Comparison of ENCODE assay signal across 11 cellular contexts in genomic region chr9:129319076-129319937, GRCh38.
DNase-seq lines count a peak whose midpoint lies in the region; ATAC-seq and TF ChIP-seq lines count a peak whose summit lies in the region.
"Had no signal": no experiment of that assay in that cellular context is flagged by ENCODE, and none has a peak within 500 bp of the region (broad histone marks: within the 10 kb centered on the region; RNA-seq: fewer than 3 reads in every experiment).

No MANE protein-coding gene starts in this region.

- H3K27me3 ChIP-seq in GM23248 (replicated peaks; ENCODE audit: insufficient read depth) (no peaks in the 10 kb centered on the region), right lobe of liver (no peaks in the 10 kb centered on the region), spleen (replicated peaks in 1 of 7) (peaks cover 0 to 23% (median 0%) of the 10 kb centered on the region in 7 donors)

- H3K27me3 Mint-ChIP-seq in activated CD4-positive, alpha-beta memory T cell treated with anti-CD3 and anti-CD28 coated beads, Interleukin-2, amount 10 ng/mL, durations not matched to agents 7 days and 5 days: peaks cover 3% of the 10 kb centered on the region
- H3K27me3 Mint-ChIP-seq: activated naive CD4-positive, alpha-beta T cell treated with anti-CD3 and anti-CD28 coated beads, Interleukin-2, amount 50 U/mL, for 24 hours had no signal

- peaks cover 42% of the 10 kb centered on the region for H3K4me1 ChIP-seq in GM23248 (ENCODE audit: insufficient read depth)
- H3K4me1 ChIP-seq in right lobe of liver: peaks cover 4 to 67% (median 26%) of the 10 kb centered on the region in 4 donors
- H3K4me1 ChIP-seq in spleen: peaks cover 14 to 77% (median 39%) of the 10 kb centered on the region in 6 donors

- H4K20me1 ChIP-seq in GM23248 (ENCODE audit: insufficient read depth): no peaks in the 10 kb centered on the region

- DNase-seq in GM23248 (no peak), right lobe of liver (peak in 2 of 3 donors; percentile 51 to 52), spleen (peak; percentile 67), SKM-1 (lab: John Stamatoyannopoulos, UW; ENCODE audit: unreplicated experiment) (no peak)
- peak; percentile 14 for DNase-seq in activated CD4-positive, alpha-beta memory T cell treated with anti-CD3 and anti-CD28 coated beads, Interleukin-2, amount 10 ng/mL, durations not matched to agents 7 days and 5 days
- no peak for DNase-seq in stimulated activated CD4-positive, alpha-beta T cell treated with anti-CD3 and anti-CD28 coated beads, Interleukin-4, amount 100 ng/mL, for 1 hour
- DNase-seq: immature natural killer cell, OCI-M1 had no signal

- H3K9ac ChIP-seq in GM23248: no peak overlapping the region

- H3K4me3 Mint-ChIP-seq in activated CD4-positive, alpha-beta memory T cell treated with anti-CD3 and anti-CD28 coated beads, Interleukin-2, amount 10 ng/mL, durations not matched to agents 7 days and 5 days: no peak overlapping the region
- H3K4me3 Mint-ChIP-seq: activated naive CD4-positive, alpha-beta T cell treated with anti-CD3 and anti-CD28 coated beads, Interleukin-2, amount 50 U/mL, for 24 hours had no signal

- TF ChIP-seq POLR2A in right lobe of liver (IDR thresholded peaks at IDR 0.05): no peak
- TF ChIP-seq POLR2A in spleen (IDR thresholded peaks at IDR 0.05): no peak
- no peak for TF ChIP-seq POLR2A in GM18505 (IDR thresholded peaks at IDR 0.05; ENCODE audit: borderline replicate concordance, extremely low read depth, insufficient read depth, insufficient read length)

- intact Hi-C loops in right lobe of liver (cut with DNase I) (loop anchor here in 1 of 2 donors (5.0 kb wide), 1 partner anchor 142 kb away; the partner anchor contains the start of gene IER5L), spleen (cut with DNase I; ENCODE audit: low total_unique reads) (no loop called here)

- H3K27ac Mint-ChIP-seq in activated CD4-positive, alpha-beta memory T cell treated with anti-CD3 and anti-CD28 coated beads, Interleukin-2, amount 10 ng/mL, durations not matched to agents 7 days and 5 days: no peak overlapping the region
- H3K27ac Mint-ChIP-seq: activated naive CD4-positive, alpha-beta T cell treated with anti-CD3 and anti-CD28 coated beads, Interleukin-2, amount 50 U/mL, for 24 hours; immature natural killer cell had no signal

- H2AFZ ChIP-seq in GM23248: no peak overlapping the region; the same call in 1 of the 2 replicates

- POLR2A ChIA-PET in activated CD4-positive, alpha-beta memory T cell treated with anti-CD3 and anti-CD28 coated beads, Interleukin-2, amount 10 ng/mL, durations not matched to agents 7 days and 5 days (lab: Charles Lee): no interaction called here

- H3K9me2 ChIP-seq in GM23248 (ENCODE audit: insufficient read depth): no peaks in the 10 kb centered on the region

- CTCF ChIA-PET in activated CD4-positive, alpha-beta memory T cell treated with anti-CD3 and anti-CD28 coated beads, Interleukin-2, amount 10 ng/mL, durations not matched to agents 7 days and 5 days (lab: Charles Lee): interaction anchor here (1.0 to 1.6 kb wide), 4 partner anchors 179 to 305 kb away, joined by 3 to 4 read pairs (median 3); no protein-coding TSS in a partner anchor

- no peaks in the 10 kb centered on the region for H3K36me3 Mint-ChIP-seq in activated CD4-positive, alpha-beta memory T cell treated with anti-CD3 and anti-CD28 coated beads, Interleukin-2, amount 10 ng/mL, durations not matched to agents 7 days and 5 days (ENCODE audit: low read depth)
- H3K36me3 Mint-ChIP-seq: activated naive CD4-positive, alpha-beta T cell treated with anti-CD3 and anti-CD28 coated beads, Interleukin-2, amount 50 U/mL, for 24 hours; immature natural killer cell had no signal

- H3K4me3 ChIP-seq in GM23248 (no peak overlapping the region), right lobe of liver (no peak overlapping the region), spleen (no peak overlapping the region)

- H3F3A ChIP-seq in GM23248 (ENCODE audit: insufficient read depth): peaks cover 12% of the 10 kb centered on the region

- no peaks in the 10 kb centered on the region for H3K9me3 Mint-ChIP-seq in activated CD4-positive, alpha-beta memory T cell treated with anti-CD3 and anti-CD28 coated beads, Interleukin-2, amount 10 ng/mL, durations not matched to agents 7 days and 5 days
- H3K9me3 Mint-ChIP-seq: activated naive CD4-positive, alpha-beta T cell treated with anti-CD3 and anti-CD28 coated beads, Interleukin-2, amount 50 U/mL, for 24 hours; immature natural killer cell had no signal

- peak overlapping the region; percentile 41; the same call in 1 of the 2 replicates for H3K27ac ChIP-seq in GM23248
- H3K27ac ChIP-seq in right lobe of liver: peak overlapping the region in 2 of 3 donors; percentile 73 to 89
- peak overlapping the region in 5 of 8 donors; percentile 80 to 84 (median 83) for H3K27ac ChIP-seq in spleen

- WGBS in GM23248 (ENCODE audit: low coverage in 1 of 2, low lambda C conversion rate in 2 of 2, missing lambda C conversion rate in 2 of 2), 2 experiments: 63 to 72% methylated on average over 20 to 30 of the region's 30 CpGs
- WGBS in right lobe of liver (ENCODE audit: insufficient coverage, low coverage, low lambda C conversion rate, missing lambda C conversion rate): 81% methylated on average over 10 of the region's 30 CpGs
- WGBS in spleen, 5 donors: 89 to 92% (median 91%) methylated on average over 28 to 30 of the region's 30 CpGs

- in situ Hi-C loops in GM23248 (cut with MboI): no loop called here

- peaks cover 10% of the 10 kb centered on the region for H3K4me1 Mint-ChIP-seq in activated CD4-positive, alpha-beta memory T cell treated with anti-CD3 and anti-CD28 coated beads, Interleukin-2, amount 10 ng/mL, durations not matched to agents 7 days and 5 days

- no peaks in the 10 kb centered on the region for H3K79me2 ChIP-seq in GM23248 (ENCODE audit: insufficient read depth)

- ATAC-seq in right lobe of liver (no peak), HG02588 (IDR thresholded peaks at IDR 0.05; ENCODE audit: unreplicated experiment) (no peak), GM18505 (IDR thresholded peaks at IDR 0.05; ENCODE audit: unreplicated experiment) (no peak)

- TF ChIP-seq CTCF in right lobe of liver (IDR thresholded peaks at IDR 0.05) (no peak), spleen (IDR thresholded peaks at IDR 0.05 in 8 of 11, conservative IDR thresholded peaks at IDR 0.05 in 3 of 11) (no peak)

- H3K36me3 ChIP-seq in GM23248 (ENCODE audit: low read depth) (no peaks in the 10 kb centered on the region), right lobe of liver (no peaks in the 10 kb centered on the region), spleen (no peaks in the 10 kb centered on the region)

- no peaks in the 10 kb centered on the region for H3K9me3 ChIP-seq in GM23248 (ENCODE audit: low read depth)
- no peaks in the 10 kb centered on the region for H3K9me3 ChIP-seq in right lobe of liver
- no peaks in the 10 kb centered on the region for H3K9me3 ChIP-seq in spleen

- no peak overlapping the region for H3K4me2 ChIP-seq in GM23248 (ENCODE audit: unreplicated experiment)

Comparison
In these comparisons a context has a peak if more than half of its experiments do, and no peak if none do; other contexts are left out.
1. DNase-seq: peak in activated CD4-positive, alpha-beta memory T cell treated with anti-CD3 and anti-CD28 coated beads, Interleukin-2, amount 10 ng/mL, durations not matched to agents 7 days and 5 days (single experiment), right lobe of liver (2 of 3) and spleen (single experiment); none in GM23248 (single experiment), SKM-1 (single experiment) and stimulated activated CD4-positive, alpha-beta T cell treated with anti-CD3 and anti-CD28 coated beads, Interleukin-4, amount 100 ng/mL, for 1 hour (single experiment).
2. Peak in every context shown above with its lines, with median percentiles within 50 percentile points of each other: H3K27ac ChIP-seq.